Comparison of ENCODE assay signal across 1 cellular context in the genomic region with DNA sequence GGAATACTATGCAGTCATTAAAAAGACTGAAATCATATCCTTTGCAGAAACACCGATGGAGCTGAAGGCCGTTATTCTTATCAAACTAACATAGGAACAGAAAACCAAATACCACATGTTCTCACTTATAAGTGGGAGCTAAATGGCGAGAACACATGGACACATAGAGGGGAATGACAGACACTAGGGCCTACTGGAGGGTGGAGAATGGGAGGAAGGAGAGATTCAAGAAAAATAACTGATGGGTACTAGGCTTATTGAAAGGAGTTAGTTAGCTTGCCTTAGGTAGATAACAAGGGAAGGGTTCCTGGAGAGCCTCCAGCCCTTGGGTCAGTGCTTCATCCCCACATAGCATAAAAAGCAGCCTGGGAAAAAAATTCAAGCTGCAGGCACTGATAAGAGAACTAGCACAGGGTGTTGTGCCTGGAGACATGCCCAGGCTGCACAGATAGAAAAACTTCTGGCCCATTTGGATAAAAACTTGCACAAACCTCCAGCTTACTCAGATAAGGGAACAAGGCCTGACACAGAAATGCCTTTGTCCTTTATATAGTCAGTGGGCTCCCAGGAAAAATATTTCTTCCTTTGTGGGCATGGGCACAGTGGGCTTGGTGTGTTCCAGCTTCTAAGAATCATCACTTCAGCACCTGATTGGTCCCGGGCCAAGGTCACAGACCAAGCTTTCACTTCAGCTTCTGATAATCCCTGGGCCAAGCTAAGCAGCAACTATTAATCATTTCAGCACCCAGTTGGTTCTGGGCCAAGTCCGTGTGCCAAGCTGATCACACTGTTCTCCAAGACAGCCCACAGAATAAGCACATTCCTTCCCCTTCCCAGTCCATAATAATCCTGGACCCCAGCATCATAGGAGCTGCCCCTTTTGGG.
TF ChIP-seq lines count a peak whose summit lies in the region.

No MANE protein-coding gene starts in this region.

TF ChIP-seq in SK-N-SH, 30 proteins besides CTCF, POLR2A, EP300 and RAD21 (continued from another document):
- TF ChIP-seq, protein P1, sequence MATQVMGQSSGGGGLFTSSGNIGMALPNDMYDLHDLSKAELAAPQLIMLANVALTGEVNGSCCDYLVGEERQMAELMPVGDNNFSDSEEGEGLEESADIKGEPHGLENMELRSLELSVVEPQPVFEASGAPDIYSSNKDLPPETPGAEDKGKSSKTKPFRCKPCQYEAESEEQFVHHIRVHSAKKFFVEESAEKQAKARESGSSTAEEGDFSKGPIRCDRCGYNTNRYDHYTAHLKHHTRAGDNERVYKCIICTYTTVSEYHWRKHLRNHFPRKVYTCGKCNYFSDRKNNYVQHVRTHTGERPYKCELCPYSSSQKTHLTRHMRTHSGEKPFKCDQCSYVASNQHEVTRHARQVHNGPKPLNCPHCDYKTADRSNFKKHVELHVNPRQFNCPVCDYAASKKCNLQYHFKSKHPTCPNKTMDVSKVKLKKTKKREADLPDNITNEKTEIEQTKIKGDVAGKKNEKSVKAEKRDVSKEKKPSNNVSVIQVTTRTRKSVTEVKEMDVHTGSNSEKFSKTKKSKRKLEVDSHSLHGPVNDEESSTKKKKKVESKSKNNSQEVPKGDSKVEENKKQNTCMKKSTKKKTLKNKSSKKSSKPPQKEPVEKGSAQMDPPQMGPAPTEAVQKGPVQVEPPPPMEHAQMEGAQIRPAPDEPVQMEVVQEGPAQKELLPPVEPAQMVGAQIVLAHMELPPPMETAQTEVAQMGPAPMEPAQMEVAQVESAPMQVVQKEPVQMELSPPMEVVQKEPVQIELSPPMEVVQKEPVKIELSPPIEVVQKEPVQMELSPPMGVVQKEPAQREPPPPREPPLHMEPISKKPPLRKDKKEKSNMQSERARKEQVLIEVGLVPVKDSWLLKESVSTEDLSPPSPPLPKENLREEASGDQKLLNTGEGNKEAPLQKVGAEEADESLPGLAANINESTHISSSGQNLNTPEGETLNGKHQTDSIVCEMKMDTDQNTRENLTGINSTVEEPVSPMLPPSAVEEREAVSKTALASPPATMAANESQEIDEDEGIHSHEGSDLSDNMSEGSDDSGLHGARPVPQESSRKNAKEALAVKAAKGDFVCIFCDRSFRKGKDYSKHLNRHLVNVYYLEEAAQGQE (IDR thresholded peaks at IDR 0.05; ENCODE audit: low read depth, low read length), result no peak
- no peak for TF ChIP-seq FOSL2 (IDR thresholded peaks at IDR 0.05; ENCODE audit: borderline replicate concordance, low read depth)
- no peak for TF ChIP-seq EZH2phosphoT487 (IDR thresholded peaks at IDR 0.05; ENCODE audit: borderline replicate concordance, low read depth)
- TF ChIP-seq CHD2 (IDR thresholded peaks at IDR 0.05; ENCODE audit: low read length, partially characterized antibody), result no peak
- TF ChIP-seq JUND (IDR thresholded peaks at IDR 0.05), result no peak
- TF ChIP-seq NRF1 (IDR thresholded peaks at IDR 0.05; ENCODE audit: low read depth, low read length), result no peak
- TF ChIP-seq, protein P2, sequence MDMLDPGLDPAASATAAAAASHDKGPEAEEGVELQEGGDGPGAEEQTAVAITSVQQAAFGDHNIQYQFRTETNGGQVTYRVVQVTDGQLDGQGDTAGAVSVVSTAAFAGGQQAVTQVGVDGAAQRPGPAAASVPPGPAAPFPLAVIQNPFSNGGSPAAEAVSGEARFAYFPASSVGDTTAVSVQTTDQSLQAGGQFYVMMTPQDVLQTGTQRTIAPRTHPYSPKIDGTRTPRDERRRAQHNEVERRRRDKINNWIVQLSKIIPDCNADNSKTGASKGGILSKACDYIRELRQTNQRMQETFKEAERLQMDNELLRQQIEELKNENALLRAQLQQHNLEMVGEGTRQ (IDR thresholded peaks at IDR 0.05; ENCODE audit: borderline replicate concordance, low read depth, low read length), result no peak
